ENCODE assay signal across 1 cellular context in the genomic region with DNA sequence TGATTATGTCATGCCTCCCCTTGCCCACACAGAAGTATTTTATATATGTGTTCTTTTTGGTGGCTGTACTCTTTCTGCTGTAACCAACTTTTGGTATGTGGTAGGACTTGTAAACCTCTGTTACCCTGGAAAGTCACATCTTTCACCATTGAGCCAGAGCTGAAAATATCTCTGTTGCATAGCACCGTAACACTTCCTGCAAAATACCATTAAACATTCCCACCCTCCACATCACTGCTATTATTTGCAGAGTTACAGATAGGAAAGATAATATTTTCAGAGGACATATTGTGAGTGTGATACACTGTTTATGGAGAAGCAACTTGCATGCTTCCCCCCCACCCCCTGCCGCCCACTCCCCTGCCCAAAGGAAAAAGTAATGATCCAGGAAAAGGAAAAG.
TF ChIP-seq lines count a peak whose summit lies in the region.

No MANE protein-coding gene starts in this region.

TF ChIP-seq in WTC11, 78 proteins besides CTCF, POLR2A, EP300 and RAD21 (continued from another document):
- TF ChIP-seq ZSCAN18 (CRISPR knock-in tag; IDR thresholded peaks at IDR 0.05) (no peak), NFYB (CRISPR knock-in tag; conservative IDR thresholded peaks at IDR 0.05; ENCODE audit: low read depth) (no peak), ZNF263 (CRISPR knock-in tag; IDR thresholded peaks at IDR 0.05; ENCODE audit: low read depth) (no peak), SOX15 (CRISPR knock-in tag; IDR thresholded peaks at IDR 0.05) (no peak), GABPB1 (CRISPR knock-in tag; IDR thresholded peaks at IDR 0.05) (no peak)
- TF ChIP-seq, protein P1, sequence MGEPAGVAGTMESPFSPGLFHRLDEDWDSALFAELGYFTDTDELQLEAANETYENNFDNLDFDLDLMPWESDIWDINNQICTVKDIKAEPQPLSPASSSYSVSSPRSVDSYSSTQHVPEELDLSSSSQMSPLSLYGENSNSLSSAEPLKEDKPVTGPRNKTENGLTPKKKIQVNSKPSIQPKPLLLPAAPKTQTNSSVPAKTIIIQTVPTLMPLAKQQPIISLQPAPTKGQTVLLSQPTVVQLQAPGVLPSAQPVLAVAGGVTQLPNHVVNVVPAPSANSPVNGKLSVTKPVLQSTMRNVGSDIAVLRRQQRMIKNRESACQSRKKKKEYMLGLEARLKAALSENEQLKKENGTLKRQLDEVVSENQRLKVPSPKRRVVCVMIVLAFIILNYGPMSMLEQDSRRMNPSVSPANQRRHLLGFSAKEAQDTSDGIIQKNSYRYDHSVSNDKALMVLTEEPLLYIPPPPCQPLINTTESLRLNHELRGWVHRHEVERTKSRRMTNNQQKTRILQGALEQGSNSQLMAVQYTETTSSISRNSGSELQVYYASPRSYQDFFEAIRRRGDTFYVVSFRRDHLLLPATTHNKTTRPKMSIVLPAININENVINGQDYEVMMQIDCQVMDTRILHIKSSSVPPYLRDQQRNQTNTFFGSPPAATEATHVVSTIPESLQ (CRISPR knock-in tag; IDR thresholded peaks at IDR 0.05): no peak
